In genomic region chr13:94967183-94968039, GRCh38 we compare ENCODE assay signal across 9 cellular contexts.
DNase-seq lines count a peak whose midpoint lies in the region; ATAC-seq and TF ChIP-seq lines count a peak whose summit lies in the region.
"Had no signal": no experiment of that assay in that cellular context is flagged by ENCODE, and none has a peak within 500 bp of the region (broad histone marks: within the 10 kb centered on the region; RNA-seq: fewer than 3 reads in every experiment).

No MANE protein-coding gene starts in this region.

- H3K4me3 ChIP-seq in AG09309 (ENCODE audit: control insufficient read depth, low read depth, low read length) (peak overlapping the region; percentile 28), SK-N-SH (ENCODE audit: low read depth in 2 of 2, low read length in 1 of 2) (peak overlapping the region; percentile 39 to 66), fibroblast of villous mesenchyme (ENCODE audit: low read depth, low read length) (peak overlapping the region; percentile 9)

- H3K4me1 ChIP-seq in SK-N-SH (ENCODE audit: control insufficient read depth in 1 of 2, insufficient read depth in 2 of 2, low read depth in 1 of 2, low read length in 1 of 2), result peaks cover 0 to 10% of the 10 kb centered on the region in 2 experiments; a peak in 2 of 4 replicates

- no peaks in the 10 kb centered on the region for H3K9me2 ChIP-seq in SK-N-SH

- no peak for TF ChIP-seq EP300 in SK-N-SH (IDR thresholded peaks at IDR 0.05; ENCODE audit: borderline replicate concordance in 1 of 2, low read depth in 1 of 2, low read length in 1 of 2)

- H3K9me3 ChIP-seq in SK-N-SH, result no peaks in the 10 kb centered on the region

- H3K79me2 ChIP-seq in SK-N-SH (ENCODE audit: insufficient read depth), result no peaks in the 10 kb centered on the region

- intact Hi-C loops in posterior cingulate gyrus (cut with DNase I), result loop anchor here (5.0 kb wide), 1 partner anchor 255 kb away; the partner anchor contains the start of gene SOX21

- H3K4me2 ChIP-seq in SK-N-SH, result peak overlapping the region; percentile 80

- no peak for TF ChIP-seq RAD21 in SK-N-SH (IDR thresholded peaks at IDR 0.05; ENCODE audit: low read length)

- H3K27ac ChIP-seq in SK-N-SH (ENCODE audit: low read depth in 2 of 2, low read length in 1 of 2), result no peak overlapping the region

- H2AFZ ChIP-seq in SK-N-SH (ENCODE audit: low read depth), result no peak overlapping the region

- CTCF ChIA-PET in SK-N-SH (lab: Yijun Ruan, JAX), result interaction anchor here (0.7 to 2.3 kb wide), 11 partner anchors 8 to 437 kb away, joined by 3 to 8 read pairs (median 3); no protein-coding TSS in a partner anchor

- no peaks in the 10 kb centered on the region for H4K20me1 ChIP-seq in SK-N-SH (ENCODE audit: insufficient read depth)

- H3K27me3 ChIP-seq in SK-N-SH (ENCODE audit: insufficient read depth), result peaks cover 55% of the 10 kb centered on the region

- POLR2A ChIA-PET in SK-N-SH (lab: Yijun Ruan, JAX), result interaction anchor here (0.5 kb wide), 1 partner anchor 19 kb away, joined by 3 read pairs; no protein-coding TSS in a partner anchor

- no peaks in the 10 kb centered on the region for H3K36me3 ChIP-seq in SK-N-SH (replicated peaks in 1 of 2; ENCODE audit: control insufficient read depth in 1 of 2, insufficient read depth in 2 of 2, low read length in 1 of 2)

- ATAC-seq in GM19395 (IDR thresholded peaks at IDR 0.05; ENCODE audit: unreplicated experiment) (peak; percentile 71), HG03520 (IDR thresholded peaks at IDR 0.05; ENCODE audit: unreplicated experiment) (no peak), GM21723 (IDR thresholded peaks at IDR 0.05; ENCODE audit: unreplicated experiment) (no peak)
- ATAC-seq: HCT116 had no signal

- no peaks in the 10 kb centered on the region for H3F3A ChIP-seq in SK-N-SH (replicated peaks; ENCODE audit: insufficient read depth)

- no peak for TF ChIP-seq CTCF in AG09309 (IDR thresholded peaks at IDR 0.05; ENCODE audit: control insufficient read depth, insufficient read depth, low read depth, low read length, missing control alignments)
- TF ChIP-seq CTCF in SK-N-SH (IDR thresholded peaks at IDR 0.05), result no peak
- TF ChIP-seq CTCF in fibroblast of villous mesenchyme (IDR thresholded peaks at IDR 0.05; ENCODE audit: insufficient read depth, low read depth, low read length), result no peak

- DNase-seq in AG09309 (ENCODE audit: low read depth), result no peak
- DNase-seq in SK-N-SH, result peak; percentile 79
- no peak for DNase-seq in fibroblast of villous mesenchyme (ENCODE audit: low read depth)
- peak in 6 of 10 donors; percentile 9 to 86 (median 38) for DNase-seq in posterior cingulate gyrus
- DNase-seq in kidney tubule cell (ENCODE audit: low spot score), result no peak

- no peak overlapping the region for H3K9ac ChIP-seq in SK-N-SH

- WGBS in SK-N-SH (ENCODE audit: low lambda C conversion rate), result 6% methylated on average over 15 of the region's 61 CpGs

TF ChIP-seq in SK-N-SH, 30 proteins besides CTCF, POLR2A, EP300 and RAD21:
- TF ChIP-seq NRF1 (IDR thresholded peaks at IDR 0.05; ENCODE audit: low read depth, low read length) (no peak), MXI1 (IDR thresholded peaks at IDR 0.05; ENCODE audit: low read depth, low read length) (no peak), EZH2phosphoT487 (IDR thresholded peaks at IDR 0.05; ENCODE audit: borderline replicate concordance, low read depth) (no peak; the same call in 1 of the 2 replicates), FOXJ3 (CRISPR knock-in tag; IDR thresholded peaks at IDR 0.05) (no peak), PBX3 (IDR thresholded peaks at IDR 0.05) (no peak), FOSL2 (IDR thresholded peaks at IDR 0.05; ENCODE audit: borderline replicate concordance, low read depth) (no peak), JUND (IDR thresholded peaks at IDR 0.05) (no peak)
TF ChIP-seq in SK-N-SH: peak in this region for 0.

Comparison
In these comparisons a context has a peak if more than half of its experiments do, and no peak if none do; other contexts are left out.
1. DNase-seq: peak in SK-N-SH (single experiment) and posterior cingulate gyrus (6 of 10); none in AG09309 (single experiment), fibroblast of villous mesenchyme (single experiment) and kidney tubule cell (single experiment).
2. Peak in every context shown above with its lines, with median percentiles within 50 percentile points of each other: H3K4me3 ChIP-seq.